Comparison of ENCODE assay signal across 27 cellular contexts in genomic region chr2:234331566-234331965, GRCh38.
DNase-seq lines count a peak whose midpoint lies in the region; ATAC-seq and TF ChIP-seq lines count a peak whose summit lies in the region.
"Had no signal": no experiment of that assay in that cellular context is flagged by ENCODE, and none has a peak within 500 bp of the region (broad histone marks: within the 10 kb centered on the region; RNA-seq: fewer than 3 reads in every experiment).

No MANE protein-coding gene starts in this region.

- H3K27me3 Mint-ChIP-seq in activated naive CD4-positive, alpha-beta T cell treated with anti-CD3 and anti-CD28 coated beads for 36 hours (ENCODE audit: low read depth) = no peaks in the 10 kb centered on the region
- H3K27me3 Mint-ChIP-seq in activated naive CD8-positive, alpha-beta T cell treated with anti-CD3 and anti-CD28 coated beads for 36 hours = no peaks in the 10 kb centered on the region
- H3K27me3 Mint-ChIP-seq: CD8-positive, alpha-beta memory T cell had no signal

- H3K9me3 Mint-ChIP-seq in activated naive CD4-positive, alpha-beta T cell treated with anti-CD3 and anti-CD28 coated beads for 36 hours = no peaks in the 10 kb centered on the region
- H3K9me3 Mint-ChIP-seq in activated naive CD8-positive, alpha-beta T cell treated with anti-CD3 and anti-CD28 coated beads for 36 hours = no peaks in the 10 kb centered on the region
- no peaks in the 10 kb centered on the region for H3K9me3 Mint-ChIP-seq in stimulated activated effector memory CD8-positive, alpha-beta T cell treated with anti-CD3 and anti-CD28 coated beads, Interleukin-12 subunit alpha, Interleukin-12 subunit beta, amount 100 ng/mL, for 72 hours
- H3K9me3 Mint-ChIP-seq: CD8-positive, alpha-beta memory T cell; HFFc6; IgD-negative memory B cell had no signal

- H3K27me3 ChIP-seq in Panc1 (ENCODE audit: control insufficient read depth, insufficient read depth, low read length) = no peaks in the 10 kb centered on the region

- POLR2A ChIA-PET in Panc1 (lab: Charles Lee) = no interaction called here

- H3K36me3 Mint-ChIP-seq in activated naive CD4-positive, alpha-beta T cell treated with anti-CD3 and anti-CD28 coated beads for 36 hours (ENCODE audit: low read depth) = no peaks in the 10 kb centered on the region
- no peaks in the 10 kb centered on the region for H3K36me3 Mint-ChIP-seq in activated naive CD8-positive, alpha-beta T cell treated with anti-CD3 and anti-CD28 coated beads for 36 hours
- H3K36me3 Mint-ChIP-seq in stimulated activated effector memory CD8-positive, alpha-beta T cell treated with anti-CD3 and anti-CD28 coated beads, Interleukin-12 subunit alpha, Interleukin-12 subunit beta, amount 100 ng/mL, for 72 hours = no peaks in the 10 kb centered on the region

- no peak overlapping the region for H3K4me3 Mint-ChIP-seq in activated naive CD4-positive, alpha-beta T cell treated with anti-CD3 and anti-CD28 coated beads for 36 hours
- no peak overlapping the region for H3K4me3 Mint-ChIP-seq in activated naive CD8-positive, alpha-beta T cell treated with anti-CD3 and anti-CD28 coated beads for 36 hours
- H3K4me3 Mint-ChIP-seq in stimulated activated effector memory CD8-positive, alpha-beta T cell treated with anti-CD3 and anti-CD28 coated beads, Interleukin-12 subunit alpha, Interleukin-12 subunit beta, amount 100 ng/mL, for 72 hours = no peak overlapping the region
- H3K4me3 Mint-ChIP-seq: B cell; CD8-positive, alpha-beta memory T cell; HFFc6 had no signal

- in situ Hi-C loops in Panc1 (cut with HindIII; ENCODE audit: low pct_unique_long_range_greater_than_20kb, low sequenced_read_pairs) = no loop called here

- H3K4me1 ChIP-seq in Panc1 (ENCODE audit: control insufficient read depth, insufficient read depth, low read length) = peaks cover 16% of the 10 kb centered on the region

- no peak overlapping the region for H3K4me3 ChIP-seq in Panc1 (ENCODE audit: low read depth in 2 of 2, low read length in 2 of 2)
- H3K4me3 ChIP-seq: GM12878, HAP-1 had no signal

- CTCF ChIA-PET in activated naive CD4-positive, alpha-beta T cell treated with anti-CD3 and anti-CD28 coated beads for 36 hours (lab: Charles Lee) = no interaction called here
- CTCF ChIA-PET in Panc1 (lab: Charles Lee) = interaction anchor here (0.6 kb wide), 1 partner anchor 39 kb away, joined by 5 read pairs; no protein-coding TSS in a partner anchor

- ATAC-seq in Panc1 = no peak
- no peak for ATAC-seq in stimulated activated effector memory CD8-positive, alpha-beta T cell treated with anti-CD3 and anti-CD28 coated beads, Interleukin-12 subunit alpha, Interleukin-12 subunit beta, amount 100 ng/mL, for 72 hours
- ATAC-seq in HG02981 (IDR thresholded peaks at IDR 0.05; ENCODE audit: unreplicated experiment) = no peak
- ATAC-seq: GM12878 had no signal

- TF ChIP-seq CTCF in Panc1 (IDR thresholded peaks at IDR 0.05) = no peak

- DNase-seq in activated naive CD4-positive, alpha-beta T cell treated with anti-CD3 and anti-CD28 coated beads for 36 hours = peak; percentile 52
- no peak for DNase-seq in activated naive CD4-positive, alpha-beta T cell (lab: John Stamatoyannopoulos, UW)
- DNase-seq in Panc1 (ENCODE audit: low read depth, low spot score) = no peak
- peak; percentile 11 for DNase-seq in activated naive CD8-positive, alpha-beta T cell treated with anti-CD3 and anti-CD28 coated beads for 36 hours
- DNase-seq in stimulated activated effector memory CD8-positive, alpha-beta T cell treated with anti-CD3 and anti-CD28 coated beads, Interleukin-12 subunit alpha, Interleukin-12 subunit beta, amount 100 ng/mL, for 72 hours (ENCODE audit: low spot score in 2 of 2) = no peak
- no peak for DNase-seq in mesenteric fat pad (ENCODE audit: low spot score)
- no peak for DNase-seq in cortex of kidney (lab: John Stamatoyannopoulos, UW)
- DNase-seq: CD8-positive, alpha-beta memory T cell; DMS 273 treated with DMSO at 0.1 percent for 48 hours; DMS79; EL; GDM1; GOT3; HFFc6; MM.1S; NCI-H2029; NCI-H446; NCI-H526; SHP77 treated with DMSO at 0.1 percent for 48 hours had no signal

- BruUV-seq in Panc1 (replicated peaks; lab: Mats Ljungman, UMichigan) = no TSS peak

- H3K9me3 ChIP-seq in Panc1 (ENCODE audit: control insufficient read depth, insufficient read depth, low read depth, low read length) = no peaks in the 10 kb centered on the region
- H3K9me3 ChIP-seq: HAP-1 had no signal

- intact Hi-C loops in activated naive CD4-positive, alpha-beta T cell treated with anti-CD3 and anti-CD28 coated beads for 36 hours (cut with micrococcal nuclease) = no loop called here
- intact Hi-C loops in Panc1 (cut with micrococcal nuclease; ENCODE audit: unreplicated experiment) = no loop called here

- H3K27ac Mint-ChIP-seq in activated naive CD4-positive, alpha-beta T cell treated with anti-CD3 and anti-CD28 coated beads for 36 hours = no peak overlapping the region
- H3K27ac Mint-ChIP-seq in activated naive CD8-positive, alpha-beta T cell treated with anti-CD3 and anti-CD28 coated beads for 36 hours = no peak overlapping the region
- H3K27ac Mint-ChIP-seq in stimulated activated effector memory CD8-positive, alpha-beta T cell treated with anti-CD3 and anti-CD28 coated beads, Interleukin-12 subunit alpha, Interleukin-12 subunit beta, amount 100 ng/mL, for 72 hours = peak overlapping the region; percentile 63
- H3K27ac Mint-ChIP-seq: B cell, HFFc6 had no signal

- peak overlapping the region; percentile 67; the same call in 1 of the 2 replicates for H3K27ac ChIP-seq in Panc1 (ENCODE audit: low read length)
- H3K27ac ChIP-seq: C4-2B, KMS-11, RWPE1 had no signal

- no peaks in the 10 kb centered on the region for H3K36me3 ChIP-seq in Panc1 (ENCODE audit: control insufficient read depth, insufficient read depth, low read length)
- H3K36me3 ChIP-seq: HAP-1 had no signal

- H3K4me1 Mint-ChIP-seq in activated naive CD4-positive, alpha-beta T cell treated with anti-CD3 and anti-CD28 coated beads for 36 hours (ENCODE audit: low read depth) = peaks cover 33% of the 10 kb centered on the region
- H3K4me1 Mint-ChIP-seq in activated naive CD8-positive, alpha-beta T cell treated with anti-CD3 and anti-CD28 coated beads for 36 hours = peaks cover 43% of the 10 kb centered on the region
- H3K4me1 Mint-ChIP-seq in stimulated activated effector memory CD8-positive, alpha-beta T cell treated with anti-CD3 and anti-CD28 coated beads, Interleukin-12 subunit alpha, Interleukin-12 subunit beta, amount 100 ng/mL, for 72 hours = peaks cover 31% of the 10 kb centered on the region

Comparison
In these comparisons a context has a peak if more than half of its experiments do, and no peak if none do; other contexts are left out.
1. DNase-seq: peak in activated naive CD4-positive, alpha-beta T cell treated with anti-CD3 and anti-CD28 coated beads for 36 hours (single experiment) and activated naive CD8-positive, alpha-beta T cell treated with anti-CD3 and anti-CD28 coated beads for 36 hours (single experiment); none in activated naive CD4-positive, alpha-beta T cell (0 of 4), Panc1 (single experiment), stimulated activated effector memory CD8-positive, alpha-beta T cell treated with anti-CD3 and anti-CD28 coated beads, Interleukin-12 subunit alpha, Interleukin-12 subunit beta, amount 100 ng/mL, for 72 hours (0 of 2), mesenteric fat pad (single experiment) and cortex of kidney (single experiment).